Comparison of ENCODE assay signal across 8 cellular contexts in genomic region chr22:35349704-35350538, GRCh38. TPM values are rescaled to one million over a fixed set of nuclear protein-coding genes. Genes with fewer than 3 reads are reported as not detected.
A peak's percentile ranks its signal among the peaks of the same experiment; 100 is the strongest.
DNase-seq lines count a peak whose midpoint lies in the region; ATAC-seq and TF ChIP-seq lines count a peak whose summit lies in the region.

No MANE protein-coding gene starts in this region.

- H3K23ac ChIP-seq in H9 (ENCODE audit: insufficient read length, low read depth, low read length), result no peak overlapping the region

- WGBS in H9 (ENCODE audit: extremely low coverage, insufficient read length, low lambda C conversion rate), result no CpG with 5 or more reads among the region's 17 CpGs

- H3K4ac ChIP-seq in H9 (ENCODE audit: low read depth, low read length), result no peak overlapping the region

- H3K27me3 ChIP-seq in skeletal muscle satellite cell (ENCODE audit: control insufficient read depth, insufficient read depth, low read length) (no peaks in the 10 kb centered on the region), H9 (ENCODE audit: insufficient read depth, low read length) (no peaks in the 10 kb centered on the region)

- peak overlapping the region; percentile 54 for H3K4me2 ChIP-seq in skeletal muscle satellite cell (ENCODE audit: low read length)
- no peak overlapping the region for H3K4me2 ChIP-seq in H9 (ENCODE audit: insufficient read depth, insufficient read length, low read length)

- intact Hi-C loops in activated CD8-positive, alpha-beta T cell treated with anti-CD3 and anti-CD28 coated beads for 36 hours (cut with micrococcal nuclease), result loop anchor here (5.0 to 10.0 kb wide), 2 partner anchors 232 to 275 kb away; no protein-coding TSS in a partner anchor

- H4K20me1 ChIP-seq in H9 (ENCODE audit: control insufficient read depth, insufficient read depth, insufficient read length), result no peaks in the 10 kb centered on the region

- no peak overlapping the region for H3T11ph ChIP-seq in H9 (ENCODE audit: low read length)

- no peak overlapping the region for H3K56ac ChIP-seq in H9 (ENCODE audit: insufficient read length, low read depth, low read length)

- no peak overlapping the region for H2BK12ac ChIP-seq in H9 (ENCODE audit: insufficient read length, low read depth, low read length)

- no peak overlapping the region for H3K18ac ChIP-seq in H9 (ENCODE audit: insufficient read length, low read depth, low read length)

- no peak for TF ChIP-seq CTCF in activated CD8-positive, alpha-beta T cell treated with anti-CD3 and anti-CD28 coated beads for 36 hours (IDR thresholded peaks at IDR 0.05)
- no peak for TF ChIP-seq CTCF in H9 (conservative IDR thresholded peaks at IDR 0.05)

- H3K27me3 Mint-ChIP-seq in activated CD8-positive, alpha-beta T cell treated with anti-CD3 and anti-CD28 coated beads for 36 hours, result peaks cover 7% of the 10 kb centered on the region
- H3K27me3 Mint-ChIP-seq in H9 (ENCODE audit: low read depth), result peaks cover 12% of the 10 kb centered on the region

- no peaks in the 10 kb centered on the region for H3K9me3 Mint-ChIP-seq in activated CD8-positive, alpha-beta T cell treated with anti-CD3 and anti-CD28 coated beads for 36 hours
- H3K9me3 Mint-ChIP-seq in H9, result no peaks in the 10 kb centered on the region

- H3K36me3 ChIP-seq in skeletal muscle satellite cell (ENCODE audit: insufficient read depth, low read length), result peaks cover 20% of the 10 kb centered on the region

- H3K9ac ChIP-seq in skeletal muscle satellite cell (ENCODE audit: low read depth, low read length), result peak overlapping the region; percentile 6
- H3K9ac ChIP-seq in H9 (ENCODE audit: extremely low read depth, insufficient read length, low read length), result no peak overlapping the region

- H3K4me1 ChIP-seq in skeletal muscle satellite cell (ENCODE audit: control insufficient read depth, insufficient read depth, low read length) (peaks cover 15% of the 10 kb centered on the region), H9 (ENCODE audit: insufficient read depth, low read length) (no peaks in the 10 kb centered on the region; the same call in 1 of the 2 replicates)

- no peak overlapping the region for H3K27ac Mint-ChIP-seq in activated CD8-positive, alpha-beta T cell treated with anti-CD3 and anti-CD28 coated beads for 36 hours
- H3K27ac Mint-ChIP-seq in H9, result no peak overlapping the region; a peak in 2 of 7 replicates

- H3K79me1 ChIP-seq in H9 (ENCODE audit: insufficient read depth, low read depth, low read length, poor library complexity, severe bottlenecking), result no peaks in the 10 kb centered on the region

- peak; percentile 47 for DNase-seq in DMS79 treated with DMSO at 0.1 percent for 48 hours (lab: John Stamatoyannopoulos, UW)
- DNase-seq in NCI-H524 treated with DMSO at 0.1 percent for 48 hours (lab: John Stamatoyannopoulos, UW), result peak; percentile 85
- peak; percentile 51 for DNase-seq in fibroblast of the conjunctiva (ENCODE audit: low read depth)
- no peak for DNase-seq in activated CD8-positive, alpha-beta T cell treated with anti-CD3 and anti-CD28 coated beads for 36 hours
- DNase-seq in HCEC 1CT, result no peak
- DNase-seq in H9, result no peak
- DNase-seq in globus pallidus (ENCODE audit: low spot score), result no peak

- H4K8ac ChIP-seq in H9 (replicated peaks; ENCODE audit: insufficient read length, low read depth, low read length), result no peak overlapping the region

- H3K14ac ChIP-seq in H9 (ENCODE audit: insufficient read depth, low read length), result no peak overlapping the region

- H2AFZ ChIP-seq in H9 (ENCODE audit: low read length), result no peak overlapping the region

- no peaks in the 10 kb centered on the region for H3K79me2 ChIP-seq in H9 (ENCODE audit: insufficient read depth, low read length)

- no peak overlapping the region for H3K4me3 Mint-ChIP-seq in activated CD8-positive, alpha-beta T cell treated with anti-CD3 and anti-CD28 coated beads for 36 hours
- no peak overlapping the region for H3K4me3 Mint-ChIP-seq in H9

- POLR2A ChIA-PET in activated CD8-positive, alpha-beta T cell treated with anti-CD3 and anti-CD28 coated beads for 36 hours (lab: Charles Lee), result interaction anchor here (1.6 kb wide), 1 partner anchor 298 kb away, joined by 4 read pairs; the partner anchor contains the start of gene APOL6

- no peak overlapping the region for H2BK5ac ChIP-seq in H9 (ENCODE audit: insufficient read length, low read length)

- CTCF ChIA-PET in activated CD8-positive, alpha-beta T cell treated with anti-CD3 and anti-CD28 coated beads for 36 hours (lab: Charles Lee), result interaction anchor here (0.6 to 2.4 kb wide), 15 partner anchors 9 to 340 kb away, joined by 3 to 36 read pairs (median 6); no protein-coding TSS in a partner anchor

- no peak overlapping the region for H4K91ac ChIP-seq in H9 (ENCODE audit: insufficient read length, low read depth, low read length)

- H3K4me3 ChIP-seq in skeletal muscle satellite cell (ENCODE audit: low read length), result no peak overlapping the region

- no peak for ATAC-seq in activated CD8-positive, alpha-beta T cell treated with anti-CD3 and anti-CD28 coated beads for 36 hours

- no peak overlapping the region for H2AK5ac ChIP-seq in H9 (ENCODE audit: insufficient read length, low read length)

- H4K5ac ChIP-seq in H9 (ENCODE audit: insufficient read length, low read depth, low read length), result no peak overlapping the region

- H3K9me3 ChIP-seq in skeletal muscle satellite cell (replicated peaks; ENCODE audit: low read length) (no peaks in the 10 kb centered on the region), H9 (ENCODE audit: control insufficient read depth, low read depth, low read length) (no peaks in the 10 kb centered on the region)

- peaks cover 2% of the 10 kb centered on the region for H3K36me3 Mint-ChIP-seq in activated CD8-positive, alpha-beta T cell treated with anti-CD3 and anti-CD28 coated beads for 36 hours (ENCODE audit: low read depth)
- H3K36me3 Mint-ChIP-seq in H9 (ENCODE audit: insufficient read depth in 1 of 3, low read depth in 3 of 3), result no peaks in the 10 kb centered on the region; a peak in 2 of 7 replicates

- no peak overlapping the region for H3K27ac ChIP-seq in H9 (ENCODE audit: insufficient read length, low read depth, low read length)

- no peak overlapping the region for H2BK15ac ChIP-seq in H9 (ENCODE audit: low read depth, low read length)

- no peak overlapping the region for H2BK20ac ChIP-seq in H9 (ENCODE audit: low read depth, low read length, poor library complexity, severe bottlenecking)

- peaks cover 26% of the 10 kb centered on the region for H3K4me1 Mint-ChIP-seq in activated CD8-positive, alpha-beta T cell treated with anti-CD3 and anti-CD28 coated beads for 36 hours (ENCODE audit: low read depth)
- peaks cover 18 to 27% of the 10 kb centered on the region in 2 experiments for H3K4me1 Mint-ChIP-seq in H9

- peaks cover 7% of the 10 kb centered on the region for H3K23me2 ChIP-seq in H9 (ENCODE audit: insufficient read length, low read depth, low read length, poor library complexity, severe bottlenecking)

- no peak overlapping the region for H2BK120ac ChIP-seq in H9 (ENCODE audit: low read depth, low read length, poor library complexity, severe bottlenecking)

RNA-seq across cellular contexts. Expression of gene HMOX1, which starts 31.0 kb away (rescaled TPM):
- total RNA-seq in skeletal muscle satellite cell (2012; rRNA removed), result 320 and 388 TPM in 2 replicates
- under 1 TPM in 1 of 2 experiments, not detected in 1; 0.22 TPM for total RNA-seq in activated CD8-positive, alpha-beta T cell treated with anti-CD3 and anti-CD28 coated beads for 36 hours
- total RNA-seq in H9 (2021), result 22.7 and 25.7 TPM in 2 replicates

RNA-seq across cellular contexts. Expression of gene MCM5, which starts 50.0 kb away (rescaled TPM):
- 43.2 and 46.9 TPM in 2 replicates for total RNA-seq in skeletal muscle satellite cell (2012; rRNA removed)
- 100 to 1,000 TPM; 318 to 319 TPM for total RNA-seq in activated CD8-positive, alpha-beta T cell treated with anti-CD3 and anti-CD28 coated beads for 36 hours
- 274 and 293 TPM in 2 replicates for total RNA-seq in H9 (2021)

RNA-seq across cellular contexts. Expression of gene TOM1, which starts 50.2 kb away (rescaled TPM):
- 33.0 and 38.0 TPM in 2 replicates for total RNA-seq in skeletal muscle satellite cell (2012; rRNA removed)
- 10 to 100 TPM; 16.2 to 20.0 TPM for total RNA-seq in activated CD8-positive, alpha-beta T cell treated with anti-CD3 and anti-CD28 coated beads for 36 hours
- 22.3 and 23.9 TPM in 2 replicates for total RNA-seq in H9 (2021)

Comparison
In these comparisons a context has a peak if more than half of its experiments do, and no peak if none do; other contexts are left out.
1. DNase-seq: peak in DMS79 treated with DMSO at 0.1 percent for 48 hours (single experiment), NCI-H524 treated with DMSO at 0.1 percent for 48 hours (single experiment) and fibroblast of the conjunctiva (single experiment); none in activated CD8-positive, alpha-beta T cell treated with anti-CD3 and anti-CD28 coated beads for 36 hours (single experiment), HCEC 1CT (single experiment), H9 (single experiment) and globus pallidus (single experiment).
2. RNA of gene HMOX1, which starts 31.0 kb away (total RNA-seq): 22.7 to 25.7 TPM in H9; 0.22 TPM in activated CD8-positive, alpha-beta T cell treated with anti-CD3 and anti-CD28 coated beads for 36 hours; every median in the first group is over 10 times any median in the second.